In genomic region chr2:203407496-203407895, GRCh38 we compare ENCODE assay signal across 19 cellular contexts.
"Had no signal": no experiment of that assay in that cellular context is flagged by ENCODE, and none has a peak within 500 bp of the region (broad histone marks: within the 10 kb centered on the region; RNA-seq: fewer than 3 reads in every experiment).

No MANE protein-coding gene starts in this region.

- H3K4me3 ChIP-seq: esophagus squamous epithelium, heart left ventricle, mucosa of descending colon, right atrium auricular region, sigmoid colon, skin epidermis, tibial artery, upper lobe of left lung, uterus had no signal

- H3K27me3 ChIP-seq: esophagus squamous epithelium, heart left ventricle, right atrium auricular region, sigmoid colon, tibial artery, upper lobe of left lung, uterus had no signal

- DNase-seq: cortex of kidney; effector memory CD8-positive, alpha-beta T cell; esophagus squamous epithelium; heart left ventricle; hippocampal formation; kidney glomerular epithelial cell; mammary epithelial cell; mucosa of descending colon; naive thymus-derived CD8-positive, alpha-beta T cell; sigmoid colon; stimulated activated CD4-positive, alpha-beta T cell treated with anti-CD3 and anti-CD28 coated beads, Interleukin-2, amount 100 ng/mL, for 48 hours; stimulated activated naive CD4-positive, alpha-beta T cell treated with Interleukin-2 at 50 U/mL for 16 hours; tibial artery; upper lobe of left lung; uterus had no signal

- H3K36me3 ChIP-seq: uterus had no signal

- ATAC-seq: effector memory CD8-positive, alpha-beta T cell; heart left ventricle; mucosa of descending colon; naive thymus-derived CD8-positive, alpha-beta T cell had no signal

- H3K4me1 ChIP-seq: uterus had no signal

- H3K27ac ChIP-seq: esophagus squamous epithelium, heart left ventricle, right atrium auricular region, sigmoid colon, skin epidermis, tibial artery, upper lobe of left lung, uterus had no signal

- H3K9me3 ChIP-seq: esophagus squamous epithelium, heart left ventricle, mucosa of descending colon, right atrium auricular region, sigmoid colon, tibial artery, upper lobe of left lung, uterus had no signal

- FAIRE-seq: frontal cortex, islet of Langerhans had no signal
